ENCODE assay signal across 14 cellular contexts in genomic region chr4:126916626-126917140, GRCh38.
DNase-seq lines count a peak whose midpoint lies in the region; TF ChIP-seq lines count a peak whose summit lies in the region.
"Had no signal": no experiment of that assay in that cellular context is flagged by ENCODE, and none has a peak within 500 bp of the region (broad histone marks: within the 10 kb centered on the region; RNA-seq: fewer than 3 reads in every experiment).

No MANE protein-coding gene starts in this region.

- H3K4me3 ChIP-seq in CD8-positive, alpha-beta memory T cell (ENCODE audit: low read length) = no peak overlapping the region
- no peak overlapping the region for H3K4me3 ChIP-seq in WERI-Rb-1 (ENCODE audit: low read depth, low read length)

- no peaks in the 10 kb centered on the region for H3K9me3 ChIP-seq in CD8-positive, alpha-beta memory T cell (ENCODE audit: low read length)
- H3K9me3 ChIP-seq in WERI-Rb-1 (ENCODE audit: severe bottlenecking) = no peaks in the 10 kb centered on the region

- TF ChIP-seq CTCF in chondrocyte (IDR thresholded peaks at IDR 0.05) = peak; percentile 49
- TF ChIP-seq CTCF in nephron (IDR thresholded peaks at IDR 0.05; ENCODE audit: unreplicated experiment in 3 of 3) = no peak
- TF ChIP-seq CTCF in WERI-Rb-1 (IDR thresholded peaks at IDR 0.05; ENCODE audit: low read depth, low read length) = no peak

- DNase-seq in Ammon's horn (ENCODE audit: low spot score) (peak; percentile 34), NCI-H2171 treated with DMSO at 0.1 percent for 48 hours (lab: John Stamatoyannopoulos, UW) (peak; percentile 42), chondrocyte (ENCODE audit: low spot score) (no peak), cerebellum (ENCODE audit: low spot score) (no peak), cerebellar nuclear complex (lab: John Stamatoyannopoulos, UW) (no peak), WERI-Rb-1 (no peak)
- no peak for DNase-seq in CD8-positive, alpha-beta memory T cell
- DNase-seq: CD8-positive, alpha-beta T cell; naive thymus-derived CD4-positive, alpha-beta T cell; NCI-H1694 treated with DMSO at 0.1 percent for 48 hours; stimulated activated naive CD4-positive, alpha-beta T cell treated with Interleukin-2 at 50 U/mL for 16 hours had no signal

- CTCF ChIA-PET in CD8-positive, alpha-beta memory T cell (lab: Charles Lee) = no interaction called here

- no peaks in the 10 kb centered on the region for H3K4me1 ChIP-seq in CD8-positive, alpha-beta memory T cell (ENCODE audit: insufficient read depth, low read length)

- H3K27me3 Mint-ChIP-seq in chondrocyte (ENCODE audit: low read depth) (no peaks in the 10 kb centered on the region), nephron (ENCODE audit: low read depth) (no peaks in the 10 kb centered on the region)
- H3K27me3 Mint-ChIP-seq in CD8-positive, alpha-beta memory T cell = no peaks in the 10 kb centered on the region
- H3K27me3 Mint-ChIP-seq: dendritic cell treated with granulocyte-macrophage colony-stimulating factor and Interleukin-4, amounts not matched to agents 40 ng/mL and 50 ng/mL, for 4 days; naive thymus-derived CD4-positive, alpha-beta T cell had no signal

- H3K36me3 Mint-ChIP-seq in chondrocyte (ENCODE audit: low read depth) (no peaks in the 10 kb centered on the region), nephron (ENCODE audit: low read depth) (no peaks in the 10 kb centered on the region)
- H3K36me3 Mint-ChIP-seq in CD8-positive, alpha-beta memory T cell = no peaks in the 10 kb centered on the region
- H3K36me3 Mint-ChIP-seq: CD8-positive, alpha-beta T cell; naive thymus-derived CD4-positive, alpha-beta T cell had no signal

- H3K27ac Mint-ChIP-seq in chondrocyte (ENCODE audit: unreplicated experiment) (peak overlapping the region; percentile 47), nephron (peak overlapping the region; percentile 38 to 94 (median 89))
- H3K27ac Mint-ChIP-seq in CD8-positive, alpha-beta memory T cell = no peak overlapping the region
- H3K27ac Mint-ChIP-seq: CD8-positive, alpha-beta T cell; dendritic cell treated with granulocyte-macrophage colony-stimulating factor and Interleukin-4, amounts not matched to agents 40 ng/mL and 50 ng/mL, for 4 days; naive thymus-derived CD4-positive, alpha-beta T cell had no signal

- POLR2A ChIA-PET in CD8-positive, alpha-beta memory T cell (lab: Charles Lee) = no interaction called here

- no peak overlapping the region for H3K27ac ChIP-seq in CD8-positive, alpha-beta memory T cell (ENCODE audit: low read depth, low read length)
- no peak overlapping the region for H3K27ac ChIP-seq in WERI-Rb-1
- H3K27ac ChIP-seq: VCaP had no signal

- H3K36me3 ChIP-seq in CD8-positive, alpha-beta memory T cell (ENCODE audit: insufficient read depth, low read length) = no peaks in the 10 kb centered on the region
- H3K36me3 ChIP-seq in WERI-Rb-1 = no peaks in the 10 kb centered on the region

- H3K9me3 Mint-ChIP-seq in chondrocyte (ENCODE audit: low read depth) = peaks cover 6% of the 10 kb centered on the region
- H3K9me3 Mint-ChIP-seq in nephron = peaks cover 13% of the 10 kb centered on the region
- H3K9me3 Mint-ChIP-seq in CD8-positive, alpha-beta memory T cell = peaks cover 0 to 29% (median 7%) of the 10 kb centered on the region in 5 donors

- no peaks in the 10 kb centered on the region for H3K27me3 ChIP-seq in CD8-positive, alpha-beta memory T cell (ENCODE audit: insufficient read depth, low read length, poor library complexity, severe bottlenecking)
- H3K27me3 ChIP-seq in WERI-Rb-1 (ENCODE audit: insufficient read depth, low read depth, severe bottlenecking) = no peaks in the 10 kb centered on the region

- H3K4me1 Mint-ChIP-seq in chondrocyte (ENCODE audit: low read depth) (peaks cover 22% of the 10 kb centered on the region), nephron (peaks cover 29% of the 10 kb centered on the region)
- no peaks in the 10 kb centered on the region for H3K4me1 Mint-ChIP-seq in CD8-positive, alpha-beta memory T cell
- H3K4me1 Mint-ChIP-seq: naive thymus-derived CD4-positive, alpha-beta T cell had no signal

- H3K4me3 Mint-ChIP-seq in chondrocyte (ENCODE audit: unreplicated experiment) = peak overlapping the region; percentile 50
- peak overlapping the region in 1 of 3 experiments; percentile 54 for H3K4me3 Mint-ChIP-seq in nephron
- no peak overlapping the region for H3K4me3 Mint-ChIP-seq in CD8-positive, alpha-beta memory T cell
- H3K4me3 Mint-ChIP-seq: CD8-positive, alpha-beta T cell; dendritic cell treated with granulocyte-macrophage colony-stimulating factor and Interleukin-4, amounts not matched to agents 40 ng/mL and 50 ng/mL, for 4 days; naive thymus-derived CD4-positive, alpha-beta T cell had no signal

Comparison
In these comparisons a context has a peak if more than half of its experiments do, and no peak if none do; other contexts are left out.
1. DNase-seq: peak in Ammon's horn (single experiment) and NCI-H2171 treated with DMSO at 0.1 percent for 48 hours (single experiment); none in chondrocyte (single experiment), cerebellum (single experiment), CD8-positive, alpha-beta memory T cell (0 of 5), cerebellar nuclear complex (0 of 2) and WERI-Rb-1 (single experiment).
2. H3K27ac Mint-ChIP-seq: peak in chondrocyte (single experiment) and nephron (3 of 3); none in CD8-positive, alpha-beta memory T cell (0 of 8).